In the genomic region with DNA sequence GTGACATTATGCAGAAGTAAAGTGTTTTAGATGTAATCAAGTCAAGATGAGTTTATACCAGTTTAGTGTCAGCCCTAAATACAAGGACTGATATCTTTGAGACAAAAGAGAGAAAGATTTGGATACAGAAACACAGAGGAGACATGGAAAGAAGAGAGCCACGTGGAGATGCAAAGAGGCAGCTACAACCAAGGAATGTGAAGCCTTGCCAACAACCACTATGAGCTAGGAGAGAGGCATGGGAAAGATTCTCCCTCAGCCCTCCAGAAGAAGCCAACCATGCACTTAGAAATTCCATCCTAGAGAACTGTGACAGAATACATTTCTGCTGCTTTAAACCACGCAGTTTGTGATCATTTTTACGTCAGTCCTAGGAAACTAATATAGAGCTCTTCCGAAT, we compare ENCODE assay signal across 24 cellular contexts.
DNase-seq lines count a peak whose midpoint lies in the region; ATAC-seq, FAIRE-seq and TF ChIP-seq lines count a peak whose summit lies in the region.
"Had no signal": no experiment of that assay in that cellular context is flagged by ENCODE, and none has a peak within 500 bp of the region (broad histone marks: within the 10 kb centered on the region; RNA-seq: fewer than 3 reads in every experiment).

No MANE protein-coding gene starts in this region.

- H3K9me3 Mint-ChIP-seq in astrocyte (ENCODE audit: unreplicated experiment), result no peaks in the 10 kb centered on the region
- H3K9me3 Mint-ChIP-seq: stimulated activated naive CD8-positive, alpha-beta T cell treated with anti-CD3 and anti-CD28 coated beads, Interleukin-15, amount 100 ng/mL, for 72 hours had no signal

- H3K79me2 ChIP-seq in astrocyte (ENCODE audit: insufficient read depth, low read length) (no peaks in the 10 kb centered on the region), OCI-LY7 (ENCODE audit: insufficient read depth, low read depth, low read length) (no peaks in the 10 kb centered on the region)

- BruUV-seq in OCI-LY7 (replicated peaks; lab: Mats Ljungman, UMichigan), result no TSS peak

- no peak overlapping the region for H3K4me2 ChIP-seq in astrocyte (ENCODE audit: low read length)
- no peak overlapping the region for H3K4me2 ChIP-seq in OCI-LY7 (ENCODE audit: low read length)

- H3K4me1 Mint-ChIP-seq in astrocyte (ENCODE audit: low read depth, unreplicated experiment), result no peaks in the 10 kb centered on the region
- H3K4me1 Mint-ChIP-seq: stimulated activated naive CD8-positive, alpha-beta T cell treated with anti-CD3 and anti-CD28 coated beads, Interleukin-15, amount 100 ng/mL, for 72 hours had no signal

- TF ChIP-seq CTCF in astrocyte (IDR thresholded peaks at IDR 0.05; ENCODE audit: insufficient read depth, low read depth, low read length), result no peak
- no peak for TF ChIP-seq CTCF in fibroblast of pulmonary artery (IDR thresholded peaks at IDR 0.05; ENCODE audit: low read length, missing control alignments)
- no peak for TF ChIP-seq CTCF in OCI-LY7 (conservative IDR thresholded peaks at IDR 0.05; ENCODE audit: low read length)

- no peak for FAIRE-seq in astrocyte (lab: Jason Lieb, UNC)
- FAIRE-seq: HTR-8/SVneo had no signal

- H2AFZ ChIP-seq in astrocyte (ENCODE audit: low read depth, low read length) (no peak overlapping the region), OCI-LY7 (ENCODE audit: low read length) (no peak overlapping the region)

- H3K9me2 ChIP-seq in OCI-LY7 (ENCODE audit: insufficient read depth, low read length), result no peaks in the 10 kb centered on the region

- no peaks in the 10 kb centered on the region for H3K36me3 Mint-ChIP-seq in astrocyte (ENCODE audit: low read depth, unreplicated experiment)

- H3K27me3 ChIP-seq in astrocyte (ENCODE audit: insufficient read depth, low read length), result no peaks in the 10 kb centered on the region
- H3K27me3 ChIP-seq: neutrophil, spleen, upper lobe of left lung had no signal

- H4K20me1 ChIP-seq in astrocyte (ENCODE audit: insufficient read depth, low read length) (no peaks in the 10 kb centered on the region), OCI-LY7 (ENCODE audit: insufficient read depth, low read length) (no peaks in the 10 kb centered on the region)

- ATAC-seq in HG03108 (IDR thresholded peaks at IDR 0.05; ENCODE audit: unreplicated experiment), result no peak
- ATAC-seq: activated CD8-positive, alpha-beta T cell treated with anti-CD3 and anti-CD28 coated beads, Interleukin-2, amount 10 ng/mL, durations not matched to agents 7 days and 5 days; lower lobe of right lung; stimulated activated naive CD8-positive, alpha-beta T cell treated with anti-CD3 and anti-CD28 coated beads, Interleukin-15, amount 100 ng/mL, for 72 hours had no signal

- no peaks in the 10 kb centered on the region for H3K36me3 ChIP-seq in astrocyte (ENCODE audit: insufficient read depth, low read length)
- H3K36me3 ChIP-seq in OCI-LY7 (ENCODE audit: insufficient read depth, low read length), result no peaks in the 10 kb centered on the region
- H3K36me3 ChIP-seq: lower lobe of right lung, neutrophil, spleen, upper lobe of left lung had no signal

- POLR2A ChIA-PET in OCI-LY7 (lab: Charles Lee), result no interaction called here

- H3K9ac ChIP-seq in astrocyte (ENCODE audit: low read length), result no peak overlapping the region

- no peak overlapping the region for H3K27ac Mint-ChIP-seq in astrocyte (ENCODE audit: unreplicated experiment)
- H3K27ac Mint-ChIP-seq: activated CD8-positive, alpha-beta T cell treated with anti-CD3 and anti-CD28 coated beads, Interleukin-2, amount 10 ng/mL, durations not matched to agents 7 days and 5 days; stimulated activated naive CD8-positive, alpha-beta T cell treated with anti-CD3 and anti-CD28 coated beads, Interleukin-15, amount 100 ng/mL, for 72 hours had no signal

- H3K27me3 Mint-ChIP-seq in astrocyte (ENCODE audit: low read depth, unreplicated experiment), result no peaks in the 10 kb centered on the region
- H3K27me3 Mint-ChIP-seq: stimulated activated naive CD8-positive, alpha-beta T cell treated with anti-CD3 and anti-CD28 coated beads, Interleukin-15, amount 100 ng/mL, for 72 hours had no signal

- DNase-seq in GM04504 (ENCODE audit: low read depth) (peak; percentile 46), astrocyte (ENCODE audit: low read depth) (peak; percentile 90), fibroblast of pulmonary artery (ENCODE audit: low read depth) (peak; percentile 46), COR-L47 (lab: John Stamatoyannopoulos, UW) (no peak), NCI-H1930 (lab: John Stamatoyannopoulos, UW) (no peak), OCI-LY7 (ENCODE audit: low spot score) (no peak)
- DNase-seq: activated CD4-positive, CD25-positive, alpha-beta regulatory T cell treated with anti-CD3 and anti-CD28 coated beads, Interleukin-2, amount 50 U/mL, for 72 hours; activated CD8-positive, alpha-beta T cell treated with anti-CD3 and anti-CD28 coated beads, Interleukin-2, amount 10 ng/mL, durations not matched to agents 7 days and 5 days; activated naive CD4-positive, alpha-beta T cell; activated T-cell treated with anti-CD3 and anti-CD28 coated beads, Interleukin-2, amount 50 U/mL, for 1 hour; DMS153; H7; islet precursor cell; Kasumi-1; lower lobe of right lung; NCI-H1092 treated with DMSO at 0.1 percent for 48 hours; NCI-H510A treated with DMSO at 0.1 percent for 48 hours; spleen; stimulated activated CD4-positive, alpha-beta T cell treated with anti-CD3 and anti-CD28 coated beads, Interleukin-4, amount 100 ng/mL, for 24 hours; stimulated activated naive CD8-positive, alpha-beta T cell treated with anti-CD3 and anti-CD28 coated beads, Interleukin-15, amount 100 ng/mL, for 72 hours; upper lobe of left lung had no signal

- intact Hi-C loops in OCI-LY7 (cut with micrococcal nuclease; ENCODE audit: unreplicated experiment), result no loop called here

- H3K4me1 ChIP-seq in astrocyte (ENCODE audit: insufficient read depth, low read length) (no peaks in the 10 kb centered on the region), OCI-LY7 (ENCODE audit: insufficient read depth, low read length, poor library complexity, severe bottlenecking) (no peaks in the 10 kb centered on the region)
- H3K4me1 ChIP-seq: lower lobe of right lung, spleen, upper lobe of left lung had no signal

- CTCF ChIA-PET in OCI-LY7 (lab: Charles Lee; ENCODE audit: unreplicated experiment), result no interaction called here

- H3K9me3 ChIP-seq in astrocyte (ENCODE audit: insufficient read depth, low read depth, low read length) (no peaks in the 10 kb centered on the region), OCI-LY7 (ENCODE audit: low read length) (no peaks in the 10 kb centered on the region)
- H3K9me3 ChIP-seq: lower lobe of right lung, neutrophil, spleen, upper lobe of left lung had no signal

- H3K27ac ChIP-seq in astrocyte (ENCODE audit: low read depth, low read length) (no peak overlapping the region), OCI-LY7 (ENCODE audit: low read depth, low read length, poor library complexity, severe bottlenecking) (no peak overlapping the region)
- H3K27ac ChIP-seq: lower lobe of right lung, neutrophil, spleen, upper lobe of left lung had no signal

- no peak overlapping the region for H3K4me3 ChIP-seq in astrocyte (ENCODE audit: insufficient read depth, low read depth, low read length)
- H3K4me3 ChIP-seq in fibroblast of pulmonary artery (replicated peaks; ENCODE audit: low read depth, low read length), result no peak overlapping the region
- H3K4me3 ChIP-seq in OCI-LY7 (ENCODE audit: low read depth, low read length, poor library complexity, severe bottlenecking), result no peak overlapping the region
- H3K4me3 ChIP-seq: lower lobe of right lung, spleen, upper lobe of left lung had no signal

- no peak overlapping the region for H3K4me3 Mint-ChIP-seq in astrocyte (ENCODE audit: unreplicated experiment)
- H3K4me3 Mint-ChIP-seq: activated CD8-positive, alpha-beta T cell treated with anti-CD3 and anti-CD28 coated beads, Interleukin-2, amount 10 ng/mL, durations not matched to agents 7 days and 5 days; stimulated activated naive CD8-positive, alpha-beta T cell treated with anti-CD3 and anti-CD28 coated beads, Interleukin-15, amount 100 ng/mL, for 72 hours had no signal

Comparison
In these comparisons a context has a peak if more than half of its experiments do, and no peak if none do; other contexts are left out.
1. DNase-seq: peak in GM04504 (single experiment), astrocyte (single experiment) and fibroblast of pulmonary artery (single experiment); none in COR-L47 (single experiment), NCI-H1930 (0 of 2) and OCI-LY7 (single experiment).